ENCODE assay signal across 24 cellular contexts in the genomic region with DNA sequence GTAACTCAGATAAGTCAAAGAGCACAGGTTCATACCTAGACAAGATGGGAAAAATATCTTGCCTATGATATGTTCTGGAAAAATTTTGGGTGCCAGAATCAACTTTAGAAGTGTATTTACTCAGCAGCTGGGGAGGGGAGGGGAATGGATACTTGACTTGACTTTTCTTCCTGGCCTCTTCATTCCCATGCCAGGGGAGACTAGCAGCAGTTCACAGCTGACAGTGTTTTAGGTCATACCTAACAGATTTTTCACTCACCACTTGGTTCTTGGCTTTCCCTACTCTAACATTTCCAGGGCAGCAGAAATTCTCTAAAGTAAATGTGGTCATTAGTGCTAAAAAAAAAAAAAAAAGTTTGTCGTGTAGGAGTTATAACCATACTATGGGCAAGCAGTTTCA. TPM values are rescaled to one million over a fixed set of nuclear protein-coding genes. Genes with fewer than 3 reads are reported as not detected.
"Had no signal": no experiment of that assay in that cellular context is flagged by ENCODE, and none has a peak within 500 bp of the region (broad histone marks: within the 10 kb centered on the region; RNA-seq: fewer than 3 reads in every experiment).

No MANE protein-coding gene starts in this region.

- H3K9ac ChIP-seq: SK-N-SH had no signal

- H3K27me3 Mint-ChIP-seq: IgD-negative memory B cell had no signal

- H3K4me1 Mint-ChIP-seq: IgD-negative memory B cell had no signal

- H3K4me3 Mint-ChIP-seq: IgD-negative memory B cell had no signal

- H3K27ac ChIP-seq: HL-60, RWPE1 had no signal

- H3K4me3 ChIP-seq: K562 had no signal

- H3K9me3 ChIP-seq: SK-N-SH had no signal

- H3K4me2 ChIP-seq: SK-N-SH had no signal

- DNase-seq: MV-4-11, NCI-H1048, NCI-H1105, NCI-H1417, NCI-H1436 treated with DMSO at 0.1 percent for 48 hours, NCI-H1694, NCI-H187 treated with DMSO at 0.1 percent for 48 hours, NCI-H2029 treated with DMSO at 0.1 percent for 48 hours, NCI-H2107, NCI-H2227 treated with DMSO at 0.1 percent for 48 hours, NCI-H524, NCI-H526 treated with DMSO at 0.1 percent for 48 hours, NCI-H748 treated with DMSO at 0.1 percent for 48 hours, SHP77, SK-N-SH, SW 1271 had no signal

- H3K9me2 ChIP-seq: SK-N-SH had no signal

- ATAC-seq: K562 had no signal

- H3K36me3 Mint-ChIP-seq: IgD-negative memory B cell had no signal

- H3K27ac Mint-ChIP-seq: IgD-negative memory B cell had no signal

RNA-seq across cellular contexts. Expression of a gene that starts 46.3 kb away (rescaled TPM):
- total RNA-seq: K562, LHCN-M2, MCF 10A, NCI-H460, SK-MEL-5 had no signal
- polyA plus RNA-seq: IgD-negative memory B cell, K562, SK-N-SH had no signal
